Comparison of ENCODE assay signal across 31 cellular contexts in the genomic region with DNA sequence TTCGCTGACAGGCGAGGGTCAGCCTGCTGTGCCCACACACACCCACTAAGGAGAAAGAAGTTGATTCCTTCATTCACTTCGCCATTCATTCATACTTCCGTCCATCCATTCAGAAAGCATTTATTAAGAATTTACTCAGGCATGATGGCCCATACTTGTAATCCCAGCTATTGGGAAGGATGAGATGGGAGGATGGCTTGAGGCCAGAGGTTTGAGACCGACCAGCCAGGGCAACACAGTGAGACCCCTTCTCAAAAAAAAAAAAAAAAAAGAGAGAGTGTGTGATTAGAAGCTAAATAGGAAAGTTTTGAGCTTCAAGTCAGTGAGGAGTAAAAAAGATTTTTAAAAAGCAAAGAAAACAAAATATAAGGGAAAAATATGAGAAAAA. TPM values are rescaled to one million over a fixed set of nuclear protein-coding genes. Genes with fewer than 3 reads are reported as not detected.
"Had no signal": no experiment of that assay in that cellular context is flagged by ENCODE, and none has a peak within 500 bp of the region (broad histone marks: within the 10 kb centered on the region; RNA-seq: fewer than 3 reads in every experiment).

No MANE protein-coding gene starts in this region.

- H3K27me3 ChIP-seq: colonic mucosa, gastrocnemius medialis, pancreas, right atrium auricular region, testis, tibial artery had no signal

- H3K36me3 Mint-ChIP-seq: natural killer cell had no signal

- H3K4me1 Mint-ChIP-seq: endodermal cell had no signal

- H3K4me3 Mint-ChIP-seq: dendritic cell treated with granulocyte-macrophage colony-stimulating factor and Interleukin-4, amounts not matched to agents 40 ng/mL and 50 ng/mL, for 4 days; endodermal cell; memory B cell; natural killer cell; stimulated activated memory B cell treated with anti-CD40 and anti-IgM and Interleukin-4, amounts not matched to agents 10 μg/mL and 1 μg/mL and 100 μg/mL, for 72 hours; type B pancreatic cell had no signal

- H3K4me1 ChIP-seq: colonic mucosa had no signal

- DNase-seq: colonic mucosa; effector CD8-positive, alpha-beta T cell; endodermal cell; foreskin fibroblast; gastrocnemius medialis; head of caudate nucleus; natural killer cell; occipital lobe; spleen; stimulated activated CD4-positive, alpha-beta T cell treated with anti-CD3 and anti-CD28 coated beads, Interleukin-4, amount 100 ng/mL, for 4 hours; stimulated activated naive CD8-positive, alpha-beta T cell treated with anti-CD3 and anti-CD28 coated beads, Interleukin-15, Interleukin-2, amounts not matched to agents 100 U/mL and 50 U/mL, for 24 hours; substantia nigra; testis; tibial artery had no signal

- ATAC-seq: esophagus mucosa; gastrocnemius medialis; left lobe of liver; natural killer cell; pancreas; stimulated activated memory B cell treated with anti-CD40 and anti-IgM and Interleukin-4, amounts not matched to agents 10 μg/mL and 1 μg/mL and 100 μg/mL, for 72 hours; stimulated activated naive CD8-positive, alpha-beta T cell treated with anti-CD3 and anti-CD28 coated beads, Interleukin-15, Interleukin-2, amounts not matched to agents 100 U/mL and 50 U/mL, for 24 hours had no signal

- H3K27ac ChIP-seq: colonic mucosa, epithelial cell of prostate, pancreas, right atrium auricular region, skin epidermis, spleen, testis, tibial artery had no signal

- H3K9me3 ChIP-seq: colonic mucosa, gastrocnemius medialis, pancreas, right atrium auricular region, spleen, testis, tibial artery had no signal

- H3K4me3 ChIP-seq: colonic mucosa, gastrocnemius medialis, lung, pancreas, right atrium auricular region, skin epidermis, spleen, testis, tibial artery had no signal

- H3K27ac Mint-ChIP-seq: dendritic cell treated with granulocyte-macrophage colony-stimulating factor and Interleukin-4, amounts not matched to agents 40 ng/mL and 50 ng/mL, for 4 days; endodermal cell; memory B cell; natural killer cell; stimulated activated memory B cell treated with anti-CD40 and anti-IgM and Interleukin-4, amounts not matched to agents 10 μg/mL and 1 μg/mL and 100 μg/mL, for 72 hours; type B pancreatic cell had no signal

- H3K9me3 Mint-ChIP-seq: dendritic cell treated with granulocyte-macrophage colony-stimulating factor and Interleukin-4, amounts not matched to agents 40 ng/mL and 50 ng/mL, for 4 days; endodermal cell; memory B cell; natural killer cell; stimulated activated memory B cell treated with anti-CD40 and anti-IgM and Interleukin-4, amounts not matched to agents 10 μg/mL and 1 μg/mL and 100 μg/mL, for 72 hours; type B pancreatic cell had no signal

RNA-seq across cellular contexts. Expression of a gene that starts 17.0 kb away (rescaled TPM):
- total RNA-seq: urinary bladder had no signal

RNA-seq across cellular contexts. Expression of a gene that starts 25.4 kb away (rescaled TPM):
- total RNA-seq: endodermal cell, glomerular endothelial cell, left lobe of liver, mononuclear cell, natural killer cell, occipital lobe, pancreas, posterior vena cava, spleen, urinary bladder had no signal
- polyA plus RNA-seq: liver, neural cell, pancreas, spleen, urinary bladder had no signal
